In the genomic region with DNA sequence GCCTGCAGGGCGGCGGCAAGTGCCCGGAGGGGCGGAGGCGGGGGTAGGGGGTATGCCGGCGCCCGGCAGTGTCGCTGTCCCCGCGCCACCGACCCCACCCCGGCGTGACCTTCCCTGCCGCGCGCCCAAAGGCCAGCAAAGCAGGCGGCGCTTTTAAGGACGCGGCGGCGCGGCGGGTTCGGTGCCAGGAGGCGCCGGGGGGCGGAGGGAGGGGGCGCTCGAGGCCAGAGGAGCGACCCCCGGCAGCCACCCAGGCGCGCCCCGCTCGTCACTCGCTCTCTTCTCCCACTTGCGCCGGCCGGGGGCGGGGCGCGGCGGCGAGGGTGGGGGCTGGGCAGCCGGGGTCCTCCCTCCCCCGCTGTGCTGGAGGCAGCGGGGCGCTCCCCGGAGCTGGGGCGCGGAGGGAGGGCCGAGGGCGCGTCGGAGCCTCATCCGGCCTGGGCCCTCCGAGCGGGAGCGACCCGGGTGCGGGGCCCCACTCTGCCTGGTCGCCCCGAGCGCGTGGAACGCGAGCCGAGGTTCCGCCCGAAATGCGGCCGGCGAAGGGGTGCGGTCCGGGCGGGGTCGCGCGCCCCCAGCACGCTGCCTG, we compare ENCODE assay signal across 8 cellular contexts. TPM values are rescaled to one million over a fixed set of nuclear protein-coding genes. Genes with fewer than 3 reads are reported as not detected.
A peak's percentile ranks its signal among the peaks of the same experiment; 100 is the strongest.
DNase-seq lines count a peak whose midpoint lies in the region; ATAC-seq and TF ChIP-seq lines count a peak whose summit lies in the region.

No MANE protein-coding gene starts in this region.

- H3K27me3 Mint-ChIP-seq in mesothelial cell of epicardium (ENCODE audit: low read depth): no peaks in the 10 kb centered on the region

- H3K4me3 Mint-ChIP-seq in mesothelial cell of epicardium: peak overlapping the region; percentile 69

- peak overlapping the region; percentile 85 to 86 for H3K9ac ChIP-seq in duodenal mucosa (ENCODE audit: low read depth in 1 of 2, low read length in 2 of 2)

- H3K9me3 ChIP-seq in duodenal mucosa (ENCODE audit: control insufficient read depth in 1 of 2, low read length in 2 of 2) (no peaks in the 10 kb centered on the region), upper lobe of right lung (no peaks in the 10 kb centered on the region)

- H3K27ac ChIP-seq in C4-2B (peak overlapping the region; percentile 69), duodenal mucosa (ENCODE audit: low read depth, low read length) (peak overlapping the region; percentile 96), upper lobe of right lung (peak overlapping the region; percentile 94)

- no peak for TF ChIP-seq POLR2A in NB4 (IDR thresholded peaks at IDR 0.05; ENCODE audit: extremely low read depth, insufficient read length)

- intact Hi-C loops in upper lobe of right lung (cut with DNase I): no loop called here

- no peak for TF ChIP-seq CTCF in C4-2B (conservative IDR thresholded peaks at IDR 0.05)
- TF ChIP-seq CTCF in NB4 (IDR thresholded peaks at IDR 0.05; ENCODE audit: low read depth, low read length): no peak
- TF ChIP-seq CTCF in mesothelial cell of epicardium (IDR thresholded peaks at IDR 0.05; ENCODE audit: unreplicated experiment): no peak
- peak; percentile 10 for TF ChIP-seq CTCF in upper lobe of right lung (IDR thresholded peaks at IDR 0.05)

- no peaks in the 10 kb centered on the region for H3K36me3 Mint-ChIP-seq in mesothelial cell of epicardium

- H3K27me3 ChIP-seq in duodenal mucosa (ENCODE audit: control insufficient read depth in 1 of 2, insufficient read depth in 2 of 2, low read length in 2 of 2): no peaks in the 10 kb centered on the region
- no peaks in the 10 kb centered on the region for H3K27me3 ChIP-seq in upper lobe of right lung

- peak overlapping the region; percentile 93 for H3K27ac Mint-ChIP-seq in mesothelial cell of epicardium

- H3K4me1 ChIP-seq in duodenal mucosa (ENCODE audit: control insufficient read depth in 1 of 2, insufficient read depth in 2 of 2, low read length in 2 of 2) (peaks cover 35 to 39% of the 10 kb centered on the region in 2 donors), upper lobe of right lung (peaks cover 36% of the 10 kb centered on the region)

- H3K36me3 ChIP-seq in duodenal mucosa (ENCODE audit: control insufficient read depth in 1 of 2, insufficient read depth in 2 of 2, low read length in 2 of 2) (peaks cover 0 to 3% of the 10 kb centered on the region in 2 donors), upper lobe of right lung (no peaks in the 10 kb centered on the region)

- H3K4me1 Mint-ChIP-seq in mesothelial cell of epicardium: peaks cover 54% of the 10 kb centered on the region

- no peaks in the 10 kb centered on the region for H3K9me3 Mint-ChIP-seq in mesothelial cell of epicardium

- H3K4me3 ChIP-seq in NB4 (ENCODE audit: low read depth, low read length): peak overlapping the region; percentile 38
- peak overlapping the region; percentile 66 to 81 for H3K4me3 ChIP-seq in duodenal mucosa (ENCODE audit: low read depth in 1 of 2, low read length in 2 of 2)
- peak overlapping the region; percentile 75 for H3K4me3 ChIP-seq in upper lobe of right lung

- peak; percentile 38 for DNase-seq in NB4 (ENCODE audit: low read depth)
- peak in 1 of 2 experiments; percentile 67 for DNase-seq in mesothelial cell of epicardium (ENCODE audit: low spot score in 2 of 2, unreplicated experiment in 2 of 2)
- DNase-seq in upper lobe of right lung: peak; percentile 85
- DNase-seq in H4 (ENCODE audit: low spot score): no peak
- no peak for DNase-seq in amniotic stem cell (lab: John Stamatoyannopoulos, UW)
- no peak for DNase-seq in SW480 (ENCODE audit: low spot score)

- ATAC-seq in upper lobe of right lung: peak; percentile 74

RNA-seq across cellular contexts. Expression of a gene that starts 8.5 kb away (rescaled TPM):
- total RNA-seq in mesothelial cell of epicardium (34.9 to 36.4 TPM (median 35.1 TPM) in 3 replicates), upper lobe of right lung (23.3 TPM)
- 0.31 and 3.4 TPM in 2 replicates for total RNA-seq in H4 (2014; rRNA removed; shearing (Covaris generic))

Comparison
In these comparisons a context has a peak if more than half of its experiments do, and no peak if none do; other contexts are left out.
1. DNase-seq: peak in NB4 (single experiment) and upper lobe of right lung (single experiment); none in H4 (single experiment), amniotic stem cell (single experiment) and SW480 (single experiment).
2. Peak in every context shown above with its lines, with median percentiles within 50 percentile points of each other: H3K27ac ChIP-seq and H3K4me3 ChIP-seq.